Comparison of ENCODE assay signal across 12 cellular contexts in the genomic region with DNA sequence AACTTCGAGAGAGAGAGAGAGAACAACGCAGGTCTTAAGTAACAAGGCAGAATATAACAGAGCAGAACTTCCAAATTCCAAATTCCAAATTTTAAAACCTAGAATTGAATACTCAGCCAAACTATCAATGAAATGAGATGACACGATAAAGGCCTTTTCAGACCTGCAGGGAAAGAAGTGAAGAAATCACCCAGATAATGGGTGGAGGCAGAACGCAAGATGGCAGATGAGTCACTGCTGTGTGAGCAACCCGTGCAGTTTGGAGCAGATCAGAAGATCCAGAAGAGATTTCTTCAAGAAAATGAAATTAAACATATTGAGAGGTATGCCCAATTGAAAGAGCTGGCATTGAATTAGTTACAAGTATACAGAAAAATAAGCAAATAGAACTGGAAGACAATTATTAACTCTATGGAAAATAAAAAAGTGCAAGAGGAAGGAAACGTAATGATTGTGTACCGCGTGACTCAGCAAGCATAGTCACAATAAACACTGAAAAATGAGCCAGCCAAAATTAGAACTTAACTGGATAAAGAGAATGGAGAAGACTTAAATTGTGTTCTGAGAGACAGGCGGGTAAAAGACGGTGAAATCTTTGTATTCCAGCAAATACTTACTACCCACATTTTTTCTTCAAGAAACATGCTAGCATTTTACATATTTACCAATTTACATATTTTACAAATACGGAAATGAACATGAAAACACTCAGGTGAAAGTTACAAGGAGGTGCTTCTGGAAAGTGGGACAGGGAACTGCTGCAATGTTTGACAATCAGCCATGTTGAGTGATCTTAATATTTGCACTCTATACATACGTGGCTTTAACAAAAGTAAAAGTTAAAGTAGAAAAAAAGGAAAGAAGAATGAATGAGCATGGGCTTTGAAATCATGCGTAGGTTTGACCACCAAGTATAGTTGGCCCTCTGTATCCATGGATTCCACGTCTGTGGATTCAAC.
DNase-seq lines count a peak whose midpoint lies in the region; ATAC-seq, FAIRE-seq and TF ChIP-seq lines count a peak whose summit lies in the region.
"Had no signal": no experiment of that assay in that cellular context is flagged by ENCODE, and none has a peak within 500 bp of the region (broad histone marks: within the 10 kb centered on the region; RNA-seq: fewer than 3 reads in every experiment).

No MANE protein-coding gene starts in this region.

- FAIRE-seq in urothelium cell line (lab: Jason Lieb, UNC) = no peak

- ATAC-seq in HG02759 (IDR thresholded peaks at IDR 0.05; ENCODE audit: unreplicated experiment) = no peak
- ATAC-seq: Right ventricle myocardium inferior had no signal

- H3K36me3 Mint-ChIP-seq in T-helper 1 cell treated with Interleukin-12 subunit alpha and Interleukin-12 subunit beta and Interleukin-4 antibody, amounts not matched to agents 30 μg/mL and 1 μg/mL, for 36 hours (ENCODE audit: low read depth) = no peaks in the 10 kb centered on the region
- H3K36me3 Mint-ChIP-seq in progenitor cell of endocrine pancreas (ENCODE audit: insufficient read depth) = no peaks in the 10 kb centered on the region

- H3K27ac Mint-ChIP-seq in T-helper 1 cell treated with Interleukin-12 subunit alpha and Interleukin-12 subunit beta and Interleukin-4 antibody, amounts not matched to agents 30 μg/mL and 1 μg/mL, for 36 hours = peak overlapping the region; percentile 61
- no peak overlapping the region for H3K27ac Mint-ChIP-seq in progenitor cell of endocrine pancreas
- H3K27ac Mint-ChIP-seq: B cell had no signal

- H3K27me3 Mint-ChIP-seq in T-helper 1 cell treated with Interleukin-12 subunit alpha and Interleukin-12 subunit beta and Interleukin-4 antibody, amounts not matched to agents 30 μg/mL and 1 μg/mL, for 36 hours (ENCODE audit: low read depth) = peaks cover 5% of the 10 kb centered on the region
- peaks cover 15% of the 10 kb centered on the region for H3K27me3 Mint-ChIP-seq in progenitor cell of endocrine pancreas

- peaks cover 4% of the 10 kb centered on the region for H3K9me3 Mint-ChIP-seq in T-helper 1 cell treated with Interleukin-12 subunit alpha and Interleukin-12 subunit beta and Interleukin-4 antibody, amounts not matched to agents 30 μg/mL and 1 μg/mL, for 36 hours
- no peaks in the 10 kb centered on the region for H3K9me3 Mint-ChIP-seq in progenitor cell of endocrine pancreas (ENCODE audit: low read depth)

- no peaks in the 10 kb centered on the region for H3K4me1 Mint-ChIP-seq in T-helper 1 cell treated with Interleukin-12 subunit alpha and Interleukin-12 subunit beta and Interleukin-4 antibody, amounts not matched to agents 30 μg/mL and 1 μg/mL, for 36 hours (ENCODE audit: low read depth)
- H3K4me1 Mint-ChIP-seq in progenitor cell of endocrine pancreas (ENCODE audit: low read depth) = no peaks in the 10 kb centered on the region

- TF ChIP-seq CTCF in progenitor cell of endocrine pancreas (IDR thresholded peaks at IDR 0.05; ENCODE audit: unreplicated experiment) = no peak

- no peak overlapping the region for H3K4me3 Mint-ChIP-seq in T-helper 1 cell treated with Interleukin-12 subunit alpha and Interleukin-12 subunit beta and Interleukin-4 antibody, amounts not matched to agents 30 μg/mL and 1 μg/mL, for 36 hours
- no peak overlapping the region for H3K4me3 Mint-ChIP-seq in progenitor cell of endocrine pancreas (ENCODE audit: low read depth)
- H3K4me3 Mint-ChIP-seq: B cell had no signal

- DNase-seq in T-helper 1 cell (no peak), SW480 (ENCODE audit: low spot score) (peak; percentile 32), glomerular endothelial cell (ENCODE audit: extremely low read depth, low read depth, low spot score) (peak; percentile 45), urothelium cell line (ENCODE audit: low spot score) (peak; percentile 65), progenitor cell of endocrine pancreas (ENCODE audit: low spot score, unreplicated experiment) (no peak)
- no peak for DNase-seq in central memory CD4-positive, alpha-beta T cell
- DNase-seq: aorta, left cardiac atrium had no signal

Comparison
In these comparisons a context has a peak if more than half of its experiments do, and no peak if none do; other contexts are left out.
1. DNase-seq: peak in SW480 (single experiment), glomerular endothelial cell (single experiment) and urothelium cell line (single experiment); none in T-helper 1 cell (0 of 5), central memory CD4-positive, alpha-beta T cell (single experiment) and progenitor cell of endocrine pancreas (single experiment).